In genomic region chr7:42911482-42912447, GRCh38 we compare ENCODE assay signal across 1 cellular context.
TF ChIP-seq lines count a peak whose summit lies in the region.

Gene C7orf25 (minus strand): TSS chr7:42912070. CDS start chr7:42910900, 1,170 bp downstream.

TF ChIP-seq in K562, 482 proteins besides CTCF, POLR2A, EP300 and RAD21 (continued from another document):
- TF ChIP-seq AFF1 (IDR thresholded peaks at IDR 0.05; ENCODE audit: low read depth in 1 of 2, partially characterized antibody in 2 of 2) (peak in 1 of 2 experiments; percentile 33), ZNF212 (CRISPR knock-in tag; IDR thresholded peaks at IDR 0.05) (no peak), ZNF57 (CRISPR knock-in tag; IDR thresholded peaks at IDR 0.05) (no peak), CXXC5 (CRISPR knock-in tag; IDR thresholded peaks at IDR 0.05) (peak; percentile 100), MXI1 (IDR thresholded peaks at IDR 0.05; ENCODE audit: low read depth, low read length) (no peak), MYBL2 (IDR thresholded peaks at IDR 0.05; ENCODE audit: low read depth) (no peak), MYBL2 (CRISPR knock-in tag; IDR thresholded peaks at IDR 0.05; ENCODE audit: borderline replicate concordance) (no peak), ZNF668 (CRISPR knock-in tag; IDR thresholded peaks at IDR 0.05) (no peak), TOE1 (IDR thresholded peaks at IDR 0.05; ENCODE audit: borderline replicate concordance) (peak; percentile 97), TOE1 (CRISPR knock-in tag; IDR thresholded peaks at IDR 0.05; ENCODE audit: borderline replicate concordance, low read depth) (no peak), EGR1 (conservative IDR thresholded peaks at IDR 0.05) (peak; percentile 78), ZNF174 (CRISPR knock-in tag; IDR thresholded peaks at IDR 0.05) (no peak), GABPB1 (CRISPR knock-in tag; IDR thresholded peaks at IDR 0.05) (peak; percentile 95), ZNF75A (CRISPR knock-in tag; IDR thresholded peaks at IDR 0.05) (no peak), ZNF318 (IDR thresholded peaks at IDR 0.05; ENCODE audit: borderline replicate concordance in 1 of 2, low read depth in 1 of 2) (no peak), CHAMP1 (IDR thresholded peaks at IDR 0.05) (no peak), CREBBP (IDR thresholded peaks at IDR 0.05; ENCODE audit: low read depth, low read length) (no peak), ZNF316 (IDR thresholded peaks at IDR 0.05) (no peak), ARID4B (CRISPR knock-in tag; IDR thresholded peaks at IDR 0.05) (no peak), SPI1 (IDR thresholded peaks at IDR 0.05; ENCODE audit: borderline replicate concordance, low read depth, low read length) (no peak), ATF6 (CRISPR knock-in tag; IDR thresholded peaks at IDR 0.05) (no peak; the same call in 1 of the 2 replicates), XRCC5 (IDR thresholded peaks at IDR 0.05; ENCODE audit: low read depth, low read length) (peak; percentile 53; the same call in 1 of the 2 replicates), TCF7L2 (IDR thresholded peaks at IDR 0.05; ENCODE audit: low read depth, low read length) (no peak), MAFK (IDR thresholded peaks at IDR 0.05; ENCODE audit: low read length) (no peak), RBM34 (IDR thresholded peaks at IDR 0.05; ENCODE audit: borderline replicate concordance, insufficient read depth, low read length) (no peak), FOS (IDR thresholded peaks at IDR 0.05; ENCODE audit: extremely low read depth, insufficient read length) (no peak), E2F5 (CRISPR knock-in tag; IDR thresholded peaks at IDR 0.05) (no peak), ZC3H4 (CRISPR knock-in tag; IDR thresholded peaks at IDR 0.05; ENCODE audit: borderline replicate concordance) (no peak)
